In genomic region chr11:132888226-132888625, GRCh38 we compare ENCODE assay signal across 16 cellular contexts.
DNase-seq lines count a peak whose midpoint lies in the region; ATAC-seq and FAIRE-seq lines count a peak whose summit lies in the region.
"Had no signal": no experiment of that assay in that cellular context is flagged by ENCODE, and none has a peak within 500 bp of the region (broad histone marks: within the 10 kb centered on the region; RNA-seq: fewer than 3 reads in every experiment).

No MANE protein-coding gene starts in this region.

- ATAC-seq in GM18520 (IDR thresholded peaks at IDR 0.05; ENCODE audit: unreplicated experiment) (no peak), GM21825 (IDR thresholded peaks at IDR 0.05; ENCODE audit: unreplicated experiment) (no peak)

- no peak for FAIRE-seq in RCC 7860 (lab: Jason Lieb, UNC)

- DNase-seq in EH (ENCODE audit: low read depth): peak; percentile 86
- peak; percentile 55 for DNase-seq in RCC 7860 (ENCODE audit: low spot score)
- DNase-seq in hepatic stellate cell (ENCODE audit: low spot score): peak; percentile 8
- DNase-seq in HT-29 (ENCODE audit: low spot score): no peak
- no peak for DNase-seq in activated gamma-delta T cell (lab: John Stamatoyannopoulos, UW)
- DNase-seq: CD4-positive, alpha-beta T cell; DMS153; HCEC 1CT; MM.1S; NCI-H1092; NCI-H146; NCI-H2081; NCI-H748 treated with DMSO at 0.1 percent for 48 hours; SJCRH30 had no signal

Comparison
In these comparisons a context has a peak if more than half of its experiments do, and no peak if none do; other contexts are left out.
1. DNase-seq: peak in EH (single experiment), RCC 7860 (single experiment) and hepatic stellate cell (single experiment); none in HT-29 (single experiment) and activated gamma-delta T cell (single experiment).